14 cellular contexts compared by ENCODE assay signal in genomic region chr12:113908584-113909100, GRCh38. TPM values are rescaled to one million over a fixed set of nuclear protein-coding genes. Genes with fewer than 3 reads are reported as not detected.
DNase-seq lines count a peak whose midpoint lies in the region; ATAC-seq and TF ChIP-seq lines count a peak whose summit lies in the region.
"Had no signal": no experiment of that assay in that cellular context is flagged by ENCODE, and none has a peak within 500 bp of the region (broad histone marks: within the 10 kb centered on the region; RNA-seq: fewer than 3 reads in every experiment).

No MANE protein-coding gene starts in this region.

- H3K27me3 ChIP-seq in CD4-positive, CD25-positive, alpha-beta regulatory T cell (ENCODE audit: control insufficient read depth, insufficient read depth, low read length) = no peaks in the 10 kb centered on the region
- H3K27me3 ChIP-seq: BE2C had no signal

- TF ChIP-seq CTCF in chondrocyte (IDR thresholded peaks at IDR 0.05) = no peak

- peaks cover 78% of the 10 kb centered on the region for H3K36me3 ChIP-seq in CD4-positive, CD25-positive, alpha-beta regulatory T cell (ENCODE audit: control insufficient read depth, insufficient read depth, low read length)

- no peak for DNase-seq in activated naive CD8-positive, alpha-beta T cell treated with anti-CD3 and anti-CD28 coated beads, Interleukin-2, amount 50 U/mL, for 24 hours
- no peak for DNase-seq in activated naive CD8-positive, alpha-beta T cell treated with anti-CD3 and anti-CD28 coated beads for 36 hours
- DNase-seq in CD4-positive, CD25-positive, alpha-beta regulatory T cell = no peak
- DNase-seq in chondrocyte (ENCODE audit: low spot score) (peak; percentile 33), NCI-H1417 treated with DMSO at 0.1 percent for 48 hours (lab: John Stamatoyannopoulos, UW) (no peak)
- no peak for DNase-seq in activated CD4-positive, alpha-beta T cell treated with anti-CD3 and anti-CD28 coated beads for 48 hours
- DNase-seq: BE2C; Caco-2; CD8-positive, alpha-beta memory T cell; GF-D8; H7 had no signal

- no peaks in the 10 kb centered on the region for H3K9me3 Mint-ChIP-seq in activated naive CD8-positive, alpha-beta T cell treated with anti-CD3 and anti-CD28 coated beads, Interleukin-2, amount 50 U/mL, for 24 hours
- no peaks in the 10 kb centered on the region for H3K9me3 Mint-ChIP-seq in activated naive CD8-positive, alpha-beta T cell treated with anti-CD3 and anti-CD28 coated beads for 36 hours
- no peaks in the 10 kb centered on the region for H3K9me3 Mint-ChIP-seq in CD4-positive, CD25-positive, alpha-beta regulatory T cell
- H3K9me3 Mint-ChIP-seq in chondrocyte (ENCODE audit: low read depth) = peaks cover 6% of the 10 kb centered on the region
- H3K9me3 Mint-ChIP-seq: CD14-positive monocyte; CD8-positive, alpha-beta memory T cell; GM23338 had no signal

- H3K9me3 ChIP-seq in CD4-positive, CD25-positive, alpha-beta regulatory T cell (ENCODE audit: control insufficient read depth in 2 of 2, low read length in 2 of 2) = no peaks in the 10 kb centered on the region
- H3K9me3 ChIP-seq: BE2C, Caco-2 had no signal

- H3K27ac Mint-ChIP-seq in activated naive CD8-positive, alpha-beta T cell treated with anti-CD3 and anti-CD28 coated beads, Interleukin-2, amount 50 U/mL, for 24 hours = no peak overlapping the region
- H3K27ac Mint-ChIP-seq in activated naive CD8-positive, alpha-beta T cell treated with anti-CD3 and anti-CD28 coated beads for 36 hours = no peak overlapping the region
- peak overlapping the region in 2 of 3 donors; percentile 31 to 52 for H3K27ac Mint-ChIP-seq in CD4-positive, CD25-positive, alpha-beta regulatory T cell
- H3K27ac Mint-ChIP-seq in chondrocyte (ENCODE audit: unreplicated experiment) = no peak overlapping the region
- H3K27ac Mint-ChIP-seq: CD8-positive, alpha-beta memory T cell; GM23338 had no signal

- no peak overlapping the region for H3K27ac ChIP-seq in CD4-positive, CD25-positive, alpha-beta regulatory T cell (ENCODE audit: insufficient read depth, low read length, poor library complexity, severe bottlenecking)

- no peaks in the 10 kb centered on the region for H3K4me1 Mint-ChIP-seq in activated naive CD8-positive, alpha-beta T cell treated with anti-CD3 and anti-CD28 coated beads, Interleukin-2, amount 50 U/mL, for 24 hours
- no peaks in the 10 kb centered on the region for H3K4me1 Mint-ChIP-seq in activated naive CD8-positive, alpha-beta T cell treated with anti-CD3 and anti-CD28 coated beads for 36 hours
- peaks cover 0 to 5% (median 0%) of the 10 kb centered on the region in 4 donors for H3K4me1 Mint-ChIP-seq in CD4-positive, CD25-positive, alpha-beta regulatory T cell
- no peaks in the 10 kb centered on the region for H3K4me1 Mint-ChIP-seq in chondrocyte (ENCODE audit: low read depth)
- H3K4me1 Mint-ChIP-seq: CD14-positive monocyte had no signal

- no peak overlapping the region for H3K4me3 Mint-ChIP-seq in activated naive CD8-positive, alpha-beta T cell treated with anti-CD3 and anti-CD28 coated beads, Interleukin-2, amount 50 U/mL, for 24 hours
- no peak overlapping the region for H3K4me3 Mint-ChIP-seq in activated naive CD8-positive, alpha-beta T cell treated with anti-CD3 and anti-CD28 coated beads for 36 hours
- H3K4me3 Mint-ChIP-seq in CD4-positive, CD25-positive, alpha-beta regulatory T cell = no peak overlapping the region
- no peak overlapping the region for H3K4me3 Mint-ChIP-seq in chondrocyte (ENCODE audit: unreplicated experiment)
- H3K4me3 Mint-ChIP-seq: CD14-positive monocyte; CD8-positive, alpha-beta memory T cell; GM23338 had no signal

- no peaks in the 10 kb centered on the region for H3K27me3 Mint-ChIP-seq in activated naive CD8-positive, alpha-beta T cell treated with anti-CD3 and anti-CD28 coated beads, Interleukin-2, amount 50 U/mL, for 24 hours
- H3K27me3 Mint-ChIP-seq in activated naive CD8-positive, alpha-beta T cell treated with anti-CD3 and anti-CD28 coated beads for 36 hours = no peaks in the 10 kb centered on the region
- H3K27me3 Mint-ChIP-seq in CD4-positive, CD25-positive, alpha-beta regulatory T cell = no peaks in the 10 kb centered on the region
- no peaks in the 10 kb centered on the region for H3K27me3 Mint-ChIP-seq in chondrocyte (ENCODE audit: low read depth)
- H3K27me3 Mint-ChIP-seq: CD8-positive, alpha-beta memory T cell had no signal

- no peaks in the 10 kb centered on the region for H3K4me1 ChIP-seq in CD4-positive, CD25-positive, alpha-beta regulatory T cell (ENCODE audit: control insufficient read depth, insufficient read depth, low read length, poor library complexity, severe bottlenecking)
- H3K4me1 ChIP-seq: BE2C, Caco-2 had no signal

- no peak overlapping the region for H3K4me3 ChIP-seq in CD4-positive, CD25-positive, alpha-beta regulatory T cell (ENCODE audit: low read depth, low read length)
- H3K4me3 ChIP-seq: GM23338 had no signal

- H3K36me3 Mint-ChIP-seq in activated naive CD8-positive, alpha-beta T cell treated with anti-CD3 and anti-CD28 coated beads, Interleukin-2, amount 50 U/mL, for 24 hours (ENCODE audit: low read depth) = peaks cover 62% of the 10 kb centered on the region
- peaks cover 42% of the 10 kb centered on the region for H3K36me3 Mint-ChIP-seq in activated naive CD8-positive, alpha-beta T cell treated with anti-CD3 and anti-CD28 coated beads for 36 hours
- H3K36me3 Mint-ChIP-seq in CD4-positive, CD25-positive, alpha-beta regulatory T cell = peaks cover 64% of the 10 kb centered on the region
- peaks cover 21% of the 10 kb centered on the region for H3K36me3 Mint-ChIP-seq in chondrocyte (ENCODE audit: low read depth)

- ATAC-seq in activated naive CD8-positive, alpha-beta T cell treated with anti-CD3 and anti-CD28 coated beads, Interleukin-2, amount 50 U/mL, for 24 hours = peak; percentile 8
- ATAC-seq in CD4-positive, CD25-positive, alpha-beta regulatory T cell (ENCODE audit: low read depth in 2 of 2) = no peak
- ATAC-seq in GM18511 (IDR thresholded peaks at IDR 0.05; ENCODE audit: unreplicated experiment) = no peak
- ATAC-seq: GM23338 had no signal

RNA-seq across cellular contexts. Expression of gene RBM19, which starts 57.5 kb away (rescaled TPM):
- total RNA-seq in activated naive CD8-positive, alpha-beta T cell treated with anti-CD3 and anti-CD28 coated beads for 36 hours = 10 to 100 TPM; 86.9 to 89.8 TPM
- 66.2 TPM for total RNA-seq in CD4-positive, CD25-positive, alpha-beta regulatory T cell
- 1 to 10 TPM; 6.3 to 8.3 (median 6.8) TPM for polyA plus RNA-seq in CD4-positive, CD25-positive, alpha-beta regulatory T cell
- 16.2 to 20.2 TPM (median 18.6 TPM) in 3 replicates for total RNA-seq in chondrocyte

Comparison
In these comparisons a context has a peak if more than half of its experiments do, and no peak if none do; other contexts are left out.
1. H3K27ac Mint-ChIP-seq: peak in CD4-positive, CD25-positive, alpha-beta regulatory T cell (2 of 3); none in activated naive CD8-positive, alpha-beta T cell treated with anti-CD3 and anti-CD28 coated beads, Interleukin-2, amount 50 U/mL, for 24 hours (single experiment), activated naive CD8-positive, alpha-beta T cell treated with anti-CD3 and anti-CD28 coated beads for 36 hours (single experiment) and chondrocyte (single experiment).